8 cellular contexts compared by ENCODE assay signal in genomic region chr20:18567739-18568091, GRCh38. TPM values are rescaled to one million over a fixed set of nuclear protein-coding genes. Genes with fewer than 3 reads are reported as not detected.
DNase-seq lines count a peak whose midpoint lies in the region; ATAC-seq and TF ChIP-seq lines count a peak whose summit lies in the region.

No MANE protein-coding gene starts in this region.

- no peak overlapping the region for H4K91ac ChIP-seq in mesenchymal stem cell (ENCODE audit: low read length)

- peaks cover 16 to 28% of the 10 kb centered on the region in 2 experiments for H3K36me3 ChIP-seq in mesenchymal stem cell (ENCODE audit: control insufficient read depth in 1 of 2, insufficient read depth in 2 of 2, low read depth in 1 of 2, low read length in 2 of 2)
- peaks cover 3 to 6% of the 10 kb centered on the region in 2 donors for H3K36me3 ChIP-seq in aorta (ENCODE audit: control insufficient read depth in 1 of 2, insufficient read depth in 2 of 2, low read length in 1 of 2)

- H3K36me3 Mint-ChIP-seq in brain, result peaks cover 37% of the 10 kb centered on the region

- no peak for DNase-seq in mesenchymal stem cell
- no peak for DNase-seq in aorta
- DNase-seq in stimulated activated CD4-positive, alpha-beta T cell treated with anti-CD3 and anti-CD28 coated beads, Interleukin-4, amount 100 ng/mL, for 4 hours, result no peak
- DNase-seq in GM13977 (ENCODE audit: low spot score), result no peak

- H3K27ac ChIP-seq in mesenchymal stem cell (ENCODE audit: low read length, poor library complexity, severe bottlenecking) (peak overlapping the region; percentile 85), aorta (ENCODE audit: low read depth in 1 of 2, low read length in 2 of 2) (no peak overlapping the region)

- no peaks in the 10 kb centered on the region for H3K9me3 ChIP-seq in mesenchymal stem cell (ENCODE audit: control insufficient read depth, low read length)
- H3K9me3 ChIP-seq in aorta (ENCODE audit: control insufficient read depth, low read length), result no peaks in the 10 kb centered on the region

- 13% methylated on average over 6 of the region's 6 CpGs for WGBS in mesenchymal stem cell
- 3 to 4% methylated on average over 6 of the region's 6 CpGs for WGBS in aorta, 2 donors

- H3K4me3 Mint-ChIP-seq in brain, result peak overlapping the region; percentile 87 to 98 (median 94)

- H3K27me3 ChIP-seq in mesenchymal stem cell (ENCODE audit: control insufficient read depth in 1 of 2, insufficient read depth in 1 of 2, low read length in 2 of 2), result no peaks in the 10 kb centered on the region
- no peaks in the 10 kb centered on the region for H3K27me3 ChIP-seq in aorta (ENCODE audit: control insufficient read depth in 1 of 2, insufficient read depth in 2 of 2, low read length in 1 of 2)

- H4K8ac ChIP-seq in mesenchymal stem cell (ENCODE audit: low read length), result no peak overlapping the region

- H3K4me1 ChIP-seq in mesenchymal stem cell (ENCODE audit: control insufficient read depth, insufficient read depth, low read depth, low read length), result peaks cover 4% of the 10 kb centered on the region
- no peaks in the 10 kb centered on the region for H3K4me1 ChIP-seq in aorta (ENCODE audit: control insufficient read depth in 1 of 2, insufficient read depth in 2 of 2, low read length in 2 of 2)

- H3K4me1 Mint-ChIP-seq in brain, result peaks cover 27% of the 10 kb centered on the region

- peaks cover 10% of the 10 kb centered on the region for H3K27me3 Mint-ChIP-seq in brain

- no peak overlapping the region for H2AK5ac ChIP-seq in mesenchymal stem cell (ENCODE audit: low read length, severe bottlenecking)

- in situ Hi-C loops in GM13977 (cut with MboI; ENCODE audit: low pct_unique_long_range_greater_than_20kb, low sequenced_read_pairs, unreplicated experiment), result no loop called here

- H3K9ac ChIP-seq in mesenchymal stem cell (ENCODE audit: low read length), result peak overlapping the region; percentile 99

- no peaks in the 10 kb centered on the region for H3K9me3 Mint-ChIP-seq in brain

- H3K4me3 ChIP-seq in mesenchymal stem cell (ENCODE audit: insufficient read depth in 1 of 2, low read depth in 1 of 2, low read length in 2 of 2), result peak overlapping the region; percentile 70 to 94
- H3K4me3 ChIP-seq in aorta (ENCODE audit: low read length in 2 of 2), result peak overlapping the region; percentile 53 to 64

- no peak overlapping the region for H3K14ac ChIP-seq in mesenchymal stem cell (ENCODE audit: low read length in 2 of 2)

- peak overlapping the region; percentile 98 to 100 (median 99) for H3K27ac Mint-ChIP-seq in brain

- no peak overlapping the region for H2BK120ac ChIP-seq in mesenchymal stem cell (ENCODE audit: low read depth, low read length)

- H2BK12ac ChIP-seq in mesenchymal stem cell (ENCODE audit: low read length in 2 of 2), result no peak overlapping the region

- no peak for TF ChIP-seq CTCF in brain (conservative IDR thresholded peaks at IDR 0.05)
- TF ChIP-seq CTCF in GM13977 (IDR thresholded peaks at IDR 0.05; ENCODE audit: extremely low read depth, insufficient read depth, missing control alignments), result no peak

- H3K4ac ChIP-seq in mesenchymal stem cell (ENCODE audit: low read depth in 1 of 2, low read length in 2 of 2), result no peak overlapping the region

- no peak overlapping the region for H2AFZ ChIP-seq in mesenchymal stem cell (ENCODE audit: low read depth, low read length)

- H2BK5ac ChIP-seq in mesenchymal stem cell (ENCODE audit: low read depth, low read length, poor library complexity, severe bottlenecking), result no peak overlapping the region

- H3K79me1 ChIP-seq in mesenchymal stem cell (replicated peaks; ENCODE audit: low read length, poor library complexity, severe bottlenecking), result peaks cover 8% of the 10 kb centered on the region

- no peak overlapping the region for H3K18ac ChIP-seq in mesenchymal stem cell (ENCODE audit: low read depth in 1 of 2, low read length in 2 of 2)

- no peak overlapping the region for H2BK15ac ChIP-seq in mesenchymal stem cell (ENCODE audit: low read depth, poor library complexity, severe bottlenecking)

- intact Hi-C loops in aorta (cut with DNase I), result loop anchor here in 1 of 2 donors (5.0 kb wide), 1 partner anchor 60 kb away; the partner anchor contains the start of gene SEC23B

- peak overlapping the region; percentile 53 for H3K4me2 ChIP-seq in mesenchymal stem cell (ENCODE audit: low read length, poor library complexity, severe bottlenecking)

- peak; percentile 15 for ATAC-seq in GM18907 (IDR thresholded peaks at IDR 0.05; ENCODE audit: unreplicated experiment)
- peak; percentile 9 for ATAC-seq in HG03442 (IDR thresholded peaks at IDR 0.05; ENCODE audit: unreplicated experiment)
- ATAC-seq in aorta (ENCODE audit: low FRiP score), result peak; percentile 63
- no peak for ATAC-seq in GM21526 (IDR thresholded peaks at IDR 0.05; ENCODE audit: low FRiP score, unreplicated experiment)

- no peak overlapping the region for H3K23ac ChIP-seq in mesenchymal stem cell (ENCODE audit: low read length in 2 of 2)

RNA-seq across cellular contexts. Expression of gene SMIM26, which starts 0.5 kb away (rescaled TPM):
- 111 TPM for polyA plus RNA-seq in brain (ENCODE audit: insufficient read depth, low read depth, low replicate concordance)
- 164 TPM for polyA plus RNA-seq in mesenchymal stem cell (2013, experiment 1 of 2)
- 170 TPM for polyA plus RNA-seq in mesenchymal stem cell (2013, experiment 2 of 2)
- 10 to 100 TPM; 46.0 to 51.5 TPM for total RNA-seq in aorta
- polyA plus RNA-seq in aorta, result 100 to 1,000 TPM; 124 to 197 TPM

RNA-seq across cellular contexts. Expression of gene DTD1, which starts 20.1 kb away (rescaled TPM):
- polyA plus RNA-seq in brain (ENCODE audit: insufficient read depth, low read depth, low replicate concordance) (89.3 TPM), aorta (10 to 100 TPM; 17.8 to 19.7 TPM)
- 38.8 TPM for polyA plus RNA-seq in mesenchymal stem cell (2013, experiment 1 of 2)
- 39.2 TPM for polyA plus RNA-seq in mesenchymal stem cell (2013, experiment 2 of 2)
- 10 to 100 TPM; 20.0 to 20.2 TPM for total RNA-seq in aorta

RNA-seq across cellular contexts. Expression of gene SEC23B, which starts 60.0 kb away (rescaled TPM):
- polyA plus RNA-seq in brain (ENCODE audit: insufficient read depth, low read depth, low replicate concordance), result 51.9 TPM
- polyA plus RNA-seq in mesenchymal stem cell (2013, experiment 1 of 2), result 22.5 TPM
- 22.8 TPM for polyA plus RNA-seq in mesenchymal stem cell (2013, experiment 2 of 2)
- 10 to 100 TPM; 30.6 to 37.5 TPM for total RNA-seq in aorta
- 10 to 100 TPM in 1 of 2 donors, 1 to 10 TPM in 1; 8.9 to 14.4 TPM for polyA plus RNA-seq in aorta
